Comparison of ENCODE assay signal across 8 cellular contexts in the genomic region with DNA sequence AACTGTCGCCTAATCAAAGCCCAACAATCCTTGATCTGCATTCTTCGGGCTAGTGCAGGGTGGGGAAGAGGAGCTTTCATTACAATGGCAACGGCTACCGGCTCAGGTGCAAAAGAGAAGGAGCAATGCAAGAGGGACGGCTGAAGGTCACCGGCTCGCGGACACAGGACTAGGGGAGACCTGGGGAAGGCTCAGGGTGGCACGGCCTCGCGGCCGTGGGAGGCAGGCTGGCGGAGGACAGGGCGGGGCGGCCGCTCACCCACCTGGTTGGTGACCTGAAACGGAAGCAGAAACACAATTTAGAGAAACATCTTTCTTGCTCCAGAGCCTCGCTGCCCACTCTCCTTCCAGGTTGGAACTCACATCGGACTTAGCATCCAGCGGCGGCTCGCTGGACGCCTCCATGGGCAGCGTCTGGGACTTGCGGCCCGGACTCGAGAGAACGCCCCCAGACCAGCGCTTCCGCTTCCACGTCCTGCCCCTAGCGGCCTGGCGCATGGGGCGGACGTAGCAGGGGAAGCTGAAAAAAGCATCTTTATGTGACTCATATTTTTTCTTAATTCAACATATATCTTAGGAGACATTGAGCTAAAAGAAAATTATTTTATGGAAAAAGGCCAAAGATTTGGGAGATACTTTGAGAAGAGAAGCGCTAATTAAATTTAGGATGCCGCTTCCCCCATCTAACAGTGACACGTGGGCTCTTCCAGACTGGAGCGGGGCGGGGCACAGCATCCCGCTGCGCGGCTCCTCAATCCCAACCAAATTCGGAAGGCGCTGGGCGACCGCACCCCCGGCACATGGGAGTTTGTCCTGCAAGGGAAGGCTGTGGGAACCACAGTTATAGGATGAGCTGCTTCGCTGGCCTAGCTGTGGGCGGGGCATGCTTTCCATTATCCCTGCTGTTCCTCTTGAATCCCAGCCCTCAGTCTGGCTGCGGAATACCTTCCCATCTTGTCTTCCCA. TPM values are rescaled to one million over a fixed set of nuclear protein-coding genes. Genes with fewer than 3 reads are reported as not detected.
DNase-seq lines count a peak whose midpoint lies in the region; ATAC-seq and TF ChIP-seq lines count a peak whose summit lies in the region.

A gene (minus strand): TSS at position 441 of the 965 bp plus-strand sequence. CDS start 36 bp downstream, at position 405.

- CTCF ChIA-PET in BJ (lab: Yijun Ruan, JAX) = interaction anchor here (1.1 to 2.1 kb wide), 2 partner anchors 99 to 165 kb away, joined by 3 to 5 read pairs; no protein-coding TSS in a partner anchor
- CTCF ChIA-PET in activated CD4-positive, alpha-beta T cell treated with anti-CD3 and anti-CD28 coated beads for 36 hours (lab: Charles Lee) = interaction anchor here (0.6 to 2.2 kb wide), 4 partner anchors 10 to 106 kb away, joined by 3 to 8 read pairs (median 4); a partner anchor contains a TSS

- H3K9me3 Mint-ChIP-seq in activated CD4-positive, alpha-beta T cell treated with anti-CD3 and anti-CD28 coated beads for 36 hours (ENCODE audit: low read depth) = no peaks in the 10 kb centered on the region

- POLR2A ChIA-PET in BJ (lab: Charles Lee) = no interaction called here
- POLR2A ChIA-PET in activated CD4-positive, alpha-beta T cell treated with anti-CD3 and anti-CD28 coated beads for 36 hours (lab: Charles Lee) = interaction anchor here (0.6 kb wide), 1 partner anchor 25 kb away, joined by 4 read pairs; no protein-coding TSS in a partner anchor

- ATAC-seq in GM19043 (IDR thresholded peaks at IDR 0.05; ENCODE audit: low read depth, unreplicated experiment) = peak; percentile 97
- ATAC-seq in HG03354 (IDR thresholded peaks at IDR 0.05; ENCODE audit: poor library complexity, severe bottlenecking, unreplicated experiment) = peak; percentile 99
- ATAC-seq in activated CD4-positive, alpha-beta T cell treated with anti-CD3 and anti-CD28 coated beads for 36 hours = peak; percentile 96

- H3K4me1 ChIP-seq in colonic mucosa = peaks cover 7% of the 10 kb centered on the region

- peak within 1 kb of the TSS; percentile 49 for H3K27ac ChIP-seq in colonic mucosa

- no peaks in the 10 kb centered on the region for H3K9me3 ChIP-seq in colonic mucosa

- H3K36me3 ChIP-seq in BJ (ENCODE audit: control insufficient read depth, insufficient read depth, low read length) = peaks cover 2% of the 10 kb centered on the region
- no peaks in the 10 kb centered on the region for H3K36me3 ChIP-seq in colonic mucosa

- peak within 1 kb of the TSS; percentile 90 for H3K4me3 ChIP-seq in BJ (ENCODE audit: low read depth, low read length)
- H3K4me3 ChIP-seq in colonic mucosa = peak within 1 kb of the TSS; percentile 56

- H3K4me1 Mint-ChIP-seq in activated CD4-positive, alpha-beta T cell treated with anti-CD3 and anti-CD28 coated beads for 36 hours = peaks cover 46% of the 10 kb centered on the region

- intact Hi-C loops in activated CD4-positive, alpha-beta T cell treated with anti-CD3 and anti-CD28 coated beads for 36 hours (cut with DNase I, micrococcal nuclease) = loop anchor here (1.0 to 10.0 kb wide), 9 partner anchors 12 to 1787 kb away; a partner anchor contains a TSS
- intact Hi-C loops in colonic mucosa (cut with DNase I) = loop anchor here (5.0 kb wide), 2 partner anchors 55 to 165 kb away; a partner anchor contains a TSS

- TF ChIP-seq CTCF in BJ (IDR thresholded peaks at IDR 0.05; ENCODE audit: insufficient read depth, low read depth, low read length) = peak; percentile 31; the same call in 1 of the 2 replicates
- peak; percentile 56 for TF ChIP-seq CTCF in colonic mucosa (IDR thresholded peaks at IDR 0.05)

- DNase-seq in BJ (ENCODE audit: low read depth) (peak; percentile 56), NCI-H460 (ENCODE audit: extremely low read depth, low read depth) (peak; percentile 70), colonic mucosa (peak; percentile 80), kidney tubule cell (ENCODE audit: low spot score) (peak; percentile 90)
- DNase-seq in activated CD4-positive, alpha-beta T cell treated with anti-CD3 and anti-CD28 coated beads for 36 hours = peak; percentile 89
- peak; percentile 51 to 61 for DNase-seq in stimulated activated CD4-positive, alpha-beta T cell treated with anti-CD3 and anti-CD28 coated beads, Interleukin-1b, Interleukin-23, amount 100 ng/mL, for 4 hours (ENCODE audit: low read depth in 2 of 2)

- H3K27me3 ChIP-seq in BJ (ENCODE audit: control insufficient read depth, insufficient read depth, low read length) = no peaks in the 10 kb centered on the region
- no peaks in the 10 kb centered on the region for H3K27me3 ChIP-seq in colonic mucosa

- peaks cover 28% of the 10 kb centered on the region for H3K36me3 Mint-ChIP-seq in activated CD4-positive, alpha-beta T cell treated with anti-CD3 and anti-CD28 coated beads for 36 hours (ENCODE audit: low read depth)

- H3K27me3 Mint-ChIP-seq in activated CD4-positive, alpha-beta T cell treated with anti-CD3 and anti-CD28 coated beads for 36 hours = no peaks in the 10 kb centered on the region

- peak within 1 kb of the TSS; percentile 81 to 90 for H3K9ac ChIP-seq in colonic mucosa (ENCODE audit: low read depth in 2 of 2, low read length in 2 of 2)

- H3K27ac Mint-ChIP-seq in activated CD4-positive, alpha-beta T cell treated with anti-CD3 and anti-CD28 coated beads for 36 hours = peak within 1 kb of the TSS; percentile 96

- H3K4me3 Mint-ChIP-seq in activated CD4-positive, alpha-beta T cell treated with anti-CD3 and anti-CD28 coated beads for 36 hours = peak within 1 kb of the TSS; percentile 100

RNA-seq across cellular contexts. Expression of the gene that starts here (rescaled TPM):
- polyA plus RNA-seq in BJ (2011; rRNA removed) = 95.7 and 251 TPM in 2 replicates
- polyA minus RNA-seq in BJ (2011; rRNA and poly(A)+ RNA removed) = 27.2 and 30.4 TPM in 2 replicates
- total RNA-seq in NCI-H460 (2014; rRNA removed; shearing (Covaris generic)) = 124 and 142 TPM in 2 replicates
- polyA plus RNA-seq in NCI-H460 (2014; cell fraction: nucleus; rRNA removed) = 292 and 693 TPM in 2 replicates
- 100 to 1,000 TPM; 103 to 121 TPM for total RNA-seq in activated CD4-positive, alpha-beta T cell treated with anti-CD3 and anti-CD28 coated beads for 36 hours
- total RNA-seq in colonic mucosa = 100 to 1,000 TPM; 118 to 157 TPM

Comparison
In these comparisons a context has a peak if more than half of its experiments do, and no peak if none do; other contexts are left out.
1. Peak in every context shown above with its lines: DNase-seq, ATAC-seq, H3K4me3 ChIP-seq and H3K27ac ChIP-seq.